Comparison of ENCODE assay signal across 9 cellular contexts in genomic region chr2:54635554-54636152, GRCh38.
DNase-seq lines count a peak whose midpoint lies in the region; ATAC-seq, FAIRE-seq and TF ChIP-seq lines count a peak whose summit lies in the region.
"Had no signal": no experiment of that assay in that cellular context is flagged by ENCODE, and none has a peak within 500 bp of the region (broad histone marks: within the 10 kb centered on the region; RNA-seq: fewer than 3 reads in every experiment).

No MANE protein-coding gene starts in this region.

- no peaks in the 10 kb centered on the region for H3K27me3 Mint-ChIP-seq in stimulated activated naive B cell treated with anti-CD40 and anti-IgM and Interleukin-4, amounts not matched to agents 10 μg/mL and 1 μg/mL and 100 μg/mL, for 72 hours
- no peaks in the 10 kb centered on the region for H3K27me3 Mint-ChIP-seq in activated CD4-positive, alpha-beta T cell treated with anti-CD3 and anti-CD28 coated beads, Interleukin-2, amount 10 ng/mL, durations not matched to agents 7 days and 5 days

- H3K4me1 ChIP-seq in adipocyte (ENCODE audit: control insufficient read depth, insufficient read depth, low read length) = peaks cover 54% of the 10 kb centered on the region
- peaks cover 30% of the 10 kb centered on the region for H3K4me1 ChIP-seq in hepatocyte (ENCODE audit: insufficient read depth)

- H3K9me3 Mint-ChIP-seq in stimulated activated naive B cell treated with anti-CD40 and anti-IgM and Interleukin-4, amounts not matched to agents 10 μg/mL and 1 μg/mL and 100 μg/mL, for 72 hours = no peaks in the 10 kb centered on the region
- H3K9me3 Mint-ChIP-seq in activated CD4-positive, alpha-beta T cell treated with anti-CD3 and anti-CD28 coated beads, Interleukin-2, amount 10 ng/mL, durations not matched to agents 7 days and 5 days = no peaks in the 10 kb centered on the region

- no peak for TF ChIP-seq CTCF in hepatocyte (IDR thresholded peaks at IDR 0.05; ENCODE audit: poor library complexity)

- 79% methylated on average over 3 of the region's 3 CpGs for WGBS in hepatocyte (ENCODE audit: low lambda C conversion rate, missing lambda C conversion rate)

- H3K79me2 ChIP-seq in hepatocyte = peaks cover 93% of the 10 kb centered on the region

- DNase-seq in adipocyte (ENCODE audit: low read depth) = peak; percentile 47
- DNase-seq in hepatocyte (ENCODE audit: low spot score) = no peak
- no peak for DNase-seq in stimulated activated naive B cell treated with anti-CD40 and anti-IgM and Interleukin-4, amounts not matched to agents 10 μg/mL and 1 μg/mL and 100 μg/mL, for 72 hours
- no peak for DNase-seq in GM12891 (ENCODE audit: insufficient read length, low spot score)
- DNase-seq in activated CD4-positive, alpha-beta T cell treated with anti-CD3 and anti-CD28 coated beads, Interleukin-2, amount 10 ng/mL, durations not matched to agents 7 days and 5 days = no peak
- DNase-seq in posterior cingulate gyrus = no peak
- DNase-seq: activated effector memory CD4-positive, alpha-beta T cell treated with anti-CD3 and anti-CD28 coated beads, Interleukin-2, amount 50 U/mL, for 16 hours had no signal

- H3K4me1 Mint-ChIP-seq in stimulated activated naive B cell treated with anti-CD40 and anti-IgM and Interleukin-4, amounts not matched to agents 10 μg/mL and 1 μg/mL and 100 μg/mL, for 72 hours = peaks cover 31 to 52% of the 10 kb centered on the region in 2 donors
- peaks cover 29% of the 10 kb centered on the region for H3K4me1 Mint-ChIP-seq in activated CD4-positive, alpha-beta T cell treated with anti-CD3 and anti-CD28 coated beads, Interleukin-2, amount 10 ng/mL, durations not matched to agents 7 days and 5 days

- POLR2A ChIA-PET in activated CD4-positive, alpha-beta T cell treated with anti-CD3 and anti-CD28 coated beads, Interleukin-2, amount 10 ng/mL, durations not matched to agents 7 days and 5 days (lab: Charles Lee) = no interaction called here

- H3K27me3 ChIP-seq in adipocyte (replicated peaks; ENCODE audit: control insufficient read depth, insufficient read depth, low read length) = no peaks in the 10 kb centered on the region
- no peaks in the 10 kb centered on the region for H3K27me3 ChIP-seq in hepatocyte

- H3K4me3 Mint-ChIP-seq in stimulated activated naive B cell treated with anti-CD40 and anti-IgM and Interleukin-4, amounts not matched to agents 10 μg/mL and 1 μg/mL and 100 μg/mL, for 72 hours = peak overlapping the region in 1 of 2 donors; percentile 54
- no peak overlapping the region for H3K4me3 Mint-ChIP-seq in activated CD4-positive, alpha-beta T cell treated with anti-CD3 and anti-CD28 coated beads, Interleukin-2, amount 10 ng/mL, durations not matched to agents 7 days and 5 days

- H3K9me3 ChIP-seq in adipocyte (ENCODE audit: control insufficient read depth, low read length) (no peaks in the 10 kb centered on the region), hepatocyte (ENCODE audit: low read depth) (no peaks in the 10 kb centered on the region)

- no peaks in the 10 kb centered on the region for H3K9me2 ChIP-seq in hepatocyte (replicated peaks; ENCODE audit: insufficient read depth)

- intact Hi-C loops in posterior cingulate gyrus (cut with DNase I) = no loop called here

- peaks cover 21 to 61% of the 10 kb centered on the region in 2 donors for H3K36me3 Mint-ChIP-seq in stimulated activated naive B cell treated with anti-CD40 and anti-IgM and Interleukin-4, amounts not matched to agents 10 μg/mL and 1 μg/mL and 100 μg/mL, for 72 hours
- peaks cover 70% of the 10 kb centered on the region for H3K36me3 Mint-ChIP-seq in activated CD4-positive, alpha-beta T cell treated with anti-CD3 and anti-CD28 coated beads, Interleukin-2, amount 10 ng/mL, durations not matched to agents 7 days and 5 days (ENCODE audit: low read depth)

- no peak for FAIRE-seq in GM12891 (lab: Jason Lieb, UNC)

- H3K4me3 ChIP-seq in adipocyte (ENCODE audit: low read length) (peak overlapping the region; percentile 58), hepatocyte (no peak overlapping the region)

- H3K4me2 ChIP-seq in hepatocyte = no peak overlapping the region

- CTCF ChIA-PET in activated CD4-positive, alpha-beta T cell treated with anti-CD3 and anti-CD28 coated beads, Interleukin-2, amount 10 ng/mL, durations not matched to agents 7 days and 5 days (lab: Charles Lee) = interaction anchor here (0.8 kb wide), 1 partner anchor 37 kb away, joined by 3 read pairs; no protein-coding TSS in a partner anchor

- peaks cover 83% of the 10 kb centered on the region for H3K36me3 ChIP-seq in adipocyte (ENCODE audit: control insufficient read depth, insufficient read depth, low read length, severe bottlenecking)
- H3K36me3 ChIP-seq in hepatocyte (replicated peaks; ENCODE audit: insufficient read depth, low read depth) = peaks cover 3% of the 10 kb centered on the region

- ATAC-seq in stimulated activated naive B cell treated with anti-CD40 and anti-IgM and Interleukin-4, amounts not matched to agents 10 μg/mL and 1 μg/mL and 100 μg/mL, for 72 hours (replicated peaks) = no peak
- ATAC-seq in HG03571 (IDR thresholded peaks at IDR 0.05; ENCODE audit: unreplicated experiment) = no peak

- in situ Hi-C loops in GM18951 (cut with MboI; ENCODE audit: low sequenced_read_pairs, unreplicated experiment) = loop anchor here (10.0 kb wide), 1 partner anchor 61 kb away; no protein-coding TSS in a partner anchor

- H3K27ac Mint-ChIP-seq in stimulated activated naive B cell treated with anti-CD40 and anti-IgM and Interleukin-4, amounts not matched to agents 10 μg/mL and 1 μg/mL and 100 μg/mL, for 72 hours = peak overlapping the region; percentile 88
- H3K27ac Mint-ChIP-seq in activated CD4-positive, alpha-beta T cell treated with anti-CD3 and anti-CD28 coated beads, Interleukin-2, amount 10 ng/mL, durations not matched to agents 7 days and 5 days = no peak overlapping the region

- H3K9ac ChIP-seq in adipocyte (ENCODE audit: low read length) = peak overlapping the region; percentile 46

- TF ChIP-seq POLR2A in GM18951 (IDR thresholded peaks at IDR 0.05; ENCODE audit: extremely low read depth, insufficient read depth, insufficient read length) = peak; percentile 4
- no peak for TF ChIP-seq POLR2A in GM12891 (IDR thresholded peaks at IDR 0.05; ENCODE audit: low read depth, low read length)

- H4K20me1 ChIP-seq in hepatocyte (ENCODE audit: insufficient read depth, poor library complexity, severe bottlenecking) = peaks cover 16% of the 10 kb centered on the region

- H3K27ac ChIP-seq in hepatocyte = peak overlapping the region; percentile 68

- H2AFZ ChIP-seq in hepatocyte = no peak overlapping the region

TF ChIP-seq in GM12891, 5 proteins besides CTCF, POLR2A, EP300 and RAD21:
- TF ChIP-seq TAF1 (IDR thresholded peaks at IDR 0.05; ENCODE audit: low read depth, low read length) = no peak
TF ChIP-seq in GM12891: peak in this region for 0.
